ENCODE assay signal across 8 cellular contexts in genomic region chr17:7475764-7476422, GRCh38. TPM values are rescaled to one million over a fixed set of nuclear protein-coding genes. Genes with fewer than 3 reads are reported as not detected.
DNase-seq lines count a peak whose midpoint lies in the region; ATAC-seq, FAIRE-seq and TF ChIP-seq lines count a peak whose summit lies in the region.

No MANE protein-coding gene starts in this region.

- no peak for TF ChIP-seq CTCF in gastrocnemius medialis (IDR thresholded peaks at IDR 0.05 in 4 of 5, conservative IDR thresholded peaks at IDR 0.05 in 1 of 5)

- H3K4me3 ChIP-seq in gastrocnemius medialis: peak overlapping the region in 2 of 4 donors; percentile 6 to 22

- no peaks in the 10 kb centered on the region for H3K36me3 ChIP-seq in gastrocnemius medialis

- CTCF ChIA-PET in activated CD8-positive, alpha-beta T cell treated with anti-CD3 and anti-CD28 coated beads, Interleukin-2, amount 10 ng/mL, durations not matched to agents 7 days and 5 days (lab: Charles Lee): interaction anchor here (0.7 to 7.9 kb wide), 8 partner anchors 15 to 120 kb away, joined by 3 to 78 read pairs (median 6); partner anchors contain the start of genes FGF11, SENP3 and TMEM102

- peak overlapping the region; percentile 90 for H3K27ac Mint-ChIP-seq in activated CD8-positive, alpha-beta T cell treated with anti-CD3 and anti-CD28 coated beads, Interleukin-2, amount 10 ng/mL, durations not matched to agents 7 days and 5 days

- DNase-seq in ELR (ENCODE audit: low read depth): peak; percentile 49
- DNase-seq in activated CD8-positive, alpha-beta T cell treated with anti-CD3 and anti-CD28 coated beads, Interleukin-2, amount 10 ng/mL, durations not matched to agents 7 days and 5 days: no peak
- DNase-seq in Right ventricle myocardium superior: peak; percentile 73
- DNase-seq in gastrocnemius medialis: peak; percentile 79 to 89
- no peak for DNase-seq in stimulated activated naive CD4-positive, alpha-beta T cell treated with Interleukin-2 at 50 U/mL for 16 hours (lab: John Stamatoyannopoulos, UW)
- no peak for DNase-seq in HTR-8/SVneo (ENCODE audit: insufficient read length, low spot score)
- no peak for DNase-seq in stimulated activated CD8-positive, alpha-beta memory T cell treated with anti-CD3 and anti-CD28 coated beads, Interleukin-4, amount 100 ng/mL, for 48 hours
- no peak for DNase-seq in kidney tubule cell (ENCODE audit: low spot score)

- H3K4me1 Mint-ChIP-seq in activated CD8-positive, alpha-beta T cell treated with anti-CD3 and anti-CD28 coated beads, Interleukin-2, amount 10 ng/mL, durations not matched to agents 7 days and 5 days (ENCODE audit: low read depth): peaks cover 64% of the 10 kb centered on the region

- H3K9me3 Mint-ChIP-seq in activated CD8-positive, alpha-beta T cell treated with anti-CD3 and anti-CD28 coated beads, Interleukin-2, amount 10 ng/mL, durations not matched to agents 7 days and 5 days (ENCODE audit: insufficient read depth): no peaks in the 10 kb centered on the region

- peak overlapping the region; percentile 97 to 100 (median 100) for H3K27ac ChIP-seq in gastrocnemius medialis

- H3K9me3 ChIP-seq in gastrocnemius medialis: no peaks in the 10 kb centered on the region

- POLR2A ChIA-PET in activated CD8-positive, alpha-beta T cell treated with anti-CD3 and anti-CD28 coated beads, Interleukin-2, amount 10 ng/mL, durations not matched to agents 7 days and 5 days (lab: Charles Lee): interaction anchor here (1.0 to 2.5 kb wide), 10 partner anchors 8 to 77 kb away, joined by 3 to 11 read pairs (median 4); partner anchors contain the start of gene POLR2A

- no peaks in the 10 kb centered on the region for H3K27me3 Mint-ChIP-seq in activated CD8-positive, alpha-beta T cell treated with anti-CD3 and anti-CD28 coated beads, Interleukin-2, amount 10 ng/mL, durations not matched to agents 7 days and 5 days (ENCODE audit: low read depth)

- peaks cover 67 to 74% of the 10 kb centered on the region in 2 donors for H3K4me1 ChIP-seq in gastrocnemius medialis

- intact Hi-C loops in Right ventricle myocardium superior (cut with DNase I) (no loop called here), gastrocnemius medialis (cut with DNase I; ENCODE audit: low total_unique reads) (loop anchor here (2.0 kb wide), 1 partner anchor 31 kb away; the partner anchor contains the start of gene CHRNB1)

- H3K27me3 ChIP-seq in gastrocnemius medialis: no peaks in the 10 kb centered on the region

- ATAC-seq in activated CD8-positive, alpha-beta T cell treated with anti-CD3 and anti-CD28 coated beads, Interleukin-2, amount 10 ng/mL, durations not matched to agents 7 days and 5 days: no peak
- ATAC-seq in Right ventricle myocardium superior (ENCODE audit: poor library complexity) (peak; percentile 53), gastrocnemius medialis (peak; percentile 72 to 76)

- peak; percentile 58 to 60 for TF ChIP-seq POLR2A in gastrocnemius medialis (IDR thresholded peaks at IDR 0.05)

- no peak for FAIRE-seq in HTR-8/SVneo (lab: Jason Lieb, UNC)

- H3K36me3 Mint-ChIP-seq in activated CD8-positive, alpha-beta T cell treated with anti-CD3 and anti-CD28 coated beads, Interleukin-2, amount 10 ng/mL, durations not matched to agents 7 days and 5 days (ENCODE audit: low read depth): peaks cover 22% of the 10 kb centered on the region

- H3K4me3 Mint-ChIP-seq in activated CD8-positive, alpha-beta T cell treated with anti-CD3 and anti-CD28 coated beads, Interleukin-2, amount 10 ng/mL, durations not matched to agents 7 days and 5 days: no peak overlapping the region

- in situ Hi-C loops in gastrocnemius medialis (cut with MboI; ENCODE audit: low sequenced_read_pairs in 4 of 4): loop anchor here in 1 of 4 donors (5.0 kb wide), 1 partner anchor 34 kb away; no protein-coding TSS in a partner anchor

RNA-seq across cellular contexts. Expression of gene ZBTB4, which starts 3.5 kb away (rescaled TPM):
- total RNA-seq in activated CD8-positive, alpha-beta T cell treated with anti-CD3 and anti-CD28 coated beads, Interleukin-2, amount 10 ng/mL, durations not matched to agents 7 days and 5 days: 10 to 100 TPM; 29.8 to 30.0 TPM
- total RNA-seq in Right ventricle myocardium superior: 60.3 TPM
- 10 to 100 TPM; 24.2 to 43.1 (median 31.2) TPM for total RNA-seq in gastrocnemius medialis

RNA-seq across cellular contexts. Expression of gene SLC35G6, which starts 5.4 kb away (rescaled TPM):
- not detected for total RNA-seq in activated CD8-positive, alpha-beta T cell treated with anti-CD3 and anti-CD28 coated beads, Interleukin-2, amount 10 ng/mL, durations not matched to agents 7 days and 5 days
- total RNA-seq in Right ventricle myocardium superior (not detected), gastrocnemius medialis (not detected)

RNA-seq across cellular contexts. Expression of gene POLR2A, which starts 8.3 kb away (rescaled TPM):
- 100 to 1,000 TPM; 183 to 185 TPM for total RNA-seq in activated CD8-positive, alpha-beta T cell treated with anti-CD3 and anti-CD28 coated beads, Interleukin-2, amount 10 ng/mL, durations not matched to agents 7 days and 5 days
- total RNA-seq in Right ventricle myocardium superior: 32.9 TPM
- total RNA-seq in gastrocnemius medialis: 10 to 100 TPM; 20.3 to 56.9 (median 39.3) TPM

RNA-seq across cellular contexts. Expression of gene CHRNB1, which starts 31.0 kb away (rescaled TPM):
- total RNA-seq in activated CD8-positive, alpha-beta T cell treated with anti-CD3 and anti-CD28 coated beads, Interleukin-2, amount 10 ng/mL, durations not matched to agents 7 days and 5 days: 10 to 100 TPM; 14.1 to 15.7 TPM
- total RNA-seq in Right ventricle myocardium superior (9.8 TPM), gastrocnemius medialis (100 to 1,000 TPM in 2 of 4 donors, 10 to 100 TPM in 2; 82.3 to 202 (median 101) TPM)

RNA-seq across cellular contexts. Expression of gene FGF11, which starts 36.6 kb away (rescaled TPM):
- total RNA-seq in activated CD8-positive, alpha-beta T cell treated with anti-CD3 and anti-CD28 coated beads, Interleukin-2, amount 10 ng/mL, durations not matched to agents 7 days and 5 days: 10 to 100 TPM; 16.6 to 18.8 TPM
- 9.8 TPM for total RNA-seq in Right ventricle myocardium superior
- total RNA-seq in gastrocnemius medialis: 1 to 10 TPM; 1.2 to 7.4 (median 4.1) TPM

Comparison
In these comparisons a context has a peak if more than half of its experiments do, and no peak if none do; other contexts are left out.
1. DNase-seq: peak in ELR (single experiment), Right ventricle myocardium superior (single experiment) and gastrocnemius medialis (2 of 2); none in activated CD8-positive, alpha-beta T cell treated with anti-CD3 and anti-CD28 coated beads, Interleukin-2, amount 10 ng/mL, durations not matched to agents 7 days and 5 days (single experiment), stimulated activated naive CD4-positive, alpha-beta T cell treated with Interleukin-2 at 50 U/mL for 16 hours (single experiment), HTR-8/SVneo (single experiment), stimulated activated CD8-positive, alpha-beta memory T cell treated with anti-CD3 and anti-CD28 coated beads, Interleukin-4, amount 100 ng/mL, for 48 hours (single experiment) and kidney tubule cell (single experiment).